1 cellular context compared by ENCODE assay signal in the genomic region with DNA sequence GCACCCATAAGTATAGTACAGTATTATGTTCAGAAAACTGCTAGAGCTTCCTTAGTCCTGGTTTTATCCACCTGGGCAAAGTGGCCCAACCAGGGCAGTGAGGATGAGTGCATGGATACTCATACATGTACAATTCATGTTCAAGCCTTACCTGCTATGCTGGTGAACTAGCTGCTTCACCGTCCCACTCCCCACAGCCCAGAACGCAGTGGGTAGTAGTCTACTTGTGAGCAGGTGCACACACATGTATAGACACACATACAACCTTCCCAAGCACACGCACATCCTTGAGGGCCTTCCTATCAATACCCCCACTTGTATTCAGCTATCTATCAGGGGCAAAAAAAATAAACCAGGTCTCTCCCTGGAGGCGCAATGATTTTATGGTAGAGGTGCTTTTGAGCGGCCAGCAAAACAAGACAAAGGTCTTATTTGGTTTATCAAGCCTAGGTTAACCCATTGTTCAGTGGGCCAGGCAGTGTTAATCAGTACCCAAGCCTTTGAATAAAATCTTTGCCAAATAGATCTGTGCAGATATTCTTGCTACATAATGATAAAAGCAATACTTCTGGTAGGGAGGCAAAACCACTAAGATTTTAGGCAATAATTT.
TF ChIP-seq lines count a peak whose summit lies in the region.

No MANE protein-coding gene starts in this region.

TF ChIP-seq in liver, 16 proteins besides CTCF, POLR2A, EP300 and RAD21 (continued from another document):
- TF ChIP-seq, protein P1, sequence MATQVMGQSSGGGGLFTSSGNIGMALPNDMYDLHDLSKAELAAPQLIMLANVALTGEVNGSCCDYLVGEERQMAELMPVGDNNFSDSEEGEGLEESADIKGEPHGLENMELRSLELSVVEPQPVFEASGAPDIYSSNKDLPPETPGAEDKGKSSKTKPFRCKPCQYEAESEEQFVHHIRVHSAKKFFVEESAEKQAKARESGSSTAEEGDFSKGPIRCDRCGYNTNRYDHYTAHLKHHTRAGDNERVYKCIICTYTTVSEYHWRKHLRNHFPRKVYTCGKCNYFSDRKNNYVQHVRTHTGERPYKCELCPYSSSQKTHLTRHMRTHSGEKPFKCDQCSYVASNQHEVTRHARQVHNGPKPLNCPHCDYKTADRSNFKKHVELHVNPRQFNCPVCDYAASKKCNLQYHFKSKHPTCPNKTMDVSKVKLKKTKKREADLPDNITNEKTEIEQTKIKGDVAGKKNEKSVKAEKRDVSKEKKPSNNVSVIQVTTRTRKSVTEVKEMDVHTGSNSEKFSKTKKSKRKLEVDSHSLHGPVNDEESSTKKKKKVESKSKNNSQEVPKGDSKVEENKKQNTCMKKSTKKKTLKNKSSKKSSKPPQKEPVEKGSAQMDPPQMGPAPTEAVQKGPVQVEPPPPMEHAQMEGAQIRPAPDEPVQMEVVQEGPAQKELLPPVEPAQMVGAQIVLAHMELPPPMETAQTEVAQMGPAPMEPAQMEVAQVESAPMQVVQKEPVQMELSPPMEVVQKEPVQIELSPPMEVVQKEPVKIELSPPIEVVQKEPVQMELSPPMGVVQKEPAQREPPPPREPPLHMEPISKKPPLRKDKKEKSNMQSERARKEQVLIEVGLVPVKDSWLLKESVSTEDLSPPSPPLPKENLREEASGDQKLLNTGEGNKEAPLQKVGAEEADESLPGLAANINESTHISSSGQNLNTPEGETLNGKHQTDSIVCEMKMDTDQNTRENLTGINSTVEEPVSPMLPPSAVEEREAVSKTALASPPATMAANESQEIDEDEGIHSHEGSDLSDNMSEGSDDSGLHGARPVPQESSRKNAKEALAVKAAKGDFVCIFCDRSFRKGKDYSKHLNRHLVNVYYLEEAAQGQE (IDR thresholded peaks at IDR 0.05) = peak; percentile 92
- TF ChIP-seq EGR1 (IDR thresholded peaks at IDR 0.05; ENCODE audit: low read depth in 2 of 2) = no peak
